ENCODE assay signal across 14 cellular contexts in the genomic region with DNA sequence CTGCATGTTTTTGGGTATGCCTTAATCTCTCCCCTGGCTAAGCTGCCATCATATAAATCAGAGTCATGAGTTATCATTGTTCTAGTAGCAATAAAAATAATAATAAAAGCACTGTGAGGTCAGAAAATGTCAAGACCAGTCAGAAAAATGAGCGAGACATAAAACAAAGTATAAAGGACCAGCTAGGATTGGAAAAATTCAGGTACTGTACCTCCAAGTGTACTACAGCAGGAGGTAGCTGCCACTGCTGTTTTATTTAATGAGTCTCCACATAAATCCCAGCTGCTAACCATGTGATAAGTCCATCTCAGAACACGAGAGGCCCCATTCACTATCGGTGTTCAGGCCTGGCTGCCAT.
"Had no signal": no experiment of that assay in that cellular context is flagged by ENCODE, and none has a peak within 500 bp of the region (broad histone marks: within the 10 kb centered on the region; RNA-seq: fewer than 3 reads in every experiment).

No MANE protein-coding gene starts in this region.

- H3K36me3 ChIP-seq: neutrophil, upper lobe of left lung had no signal

- H3K4me3 ChIP-seq: body of pancreas, lung, smooth muscle cell, testis, upper lobe of left lung had no signal

- H3K4me1 ChIP-seq: parathyroid adenoma, testis had no signal

- H3K9ac ChIP-seq: parathyroid adenoma had no signal

- H3K9me3 ChIP-seq: body of pancreas, neutrophil, testis, upper lobe of left lung had no signal

- DNase-seq: activated CD4-positive, alpha-beta T cell treated with anti-CD3 and anti-CD28 coated beads for 4 hours; body of pancreas; foreskin melanocyte; hypothalamus; islet precursor cell; left colon; stimulated activated CD4-positive, alpha-beta T cell treated with anti-CD3 and anti-CD28 coated beads, Interleukin-4, amount 100 ng/mL, for 1 hour; testis; upper lobe of left lung had no signal

- H3K79me2 ChIP-seq: parathyroid adenoma had no signal

- H3K27me3 ChIP-seq: body of pancreas, neutrophil, testis, upper lobe of left lung had no signal

- H3K4me2 ChIP-seq: smooth muscle cell had no signal

- ATAC-seq: left colon, WTC11 had no signal

- H2AFZ ChIP-seq: parathyroid adenoma had no signal
